In genomic region chr12:58959639-58960300, GRCh38 we compare ENCODE assay signal across 23 cellular contexts. TPM values are rescaled to one million over a fixed set of nuclear protein-coding genes. Genes with fewer than 3 reads are reported as not detected.
DNase-seq lines count a peak whose midpoint lies in the region; ATAC-seq, FAIRE-seq and TF ChIP-seq lines count a peak whose summit lies in the region.
"Had no signal": no experiment of that assay in that cellular context is flagged by ENCODE, and none has a peak within 500 bp of the region (broad histone marks: within the 10 kb centered on the region; RNA-seq: fewer than 3 reads in every experiment).

No MANE protein-coding gene starts in this region.

- DNase-seq in HepG2 (ENCODE audit: low spot score), result no peak
- DNase-seq in right lobe of liver, result no peak
- DNase-seq in mucosa of descending colon, result no peak
- no peak for DNase-seq in NCI-H2196 treated with DMSO at 0.1 percent for 48 hours (lab: John Stamatoyannopoulos, UW; ENCODE audit: unreplicated experiment)
- no peak for DNase-seq in NCI-H187 (lab: John Stamatoyannopoulos, UW)
- DNase-seq in left cardiac atrium, result no peak
- DNase-seq: CD8-positive, alpha-beta memory T cell; DMS79; GM23248; NCI-H1105 treated with DMSO at 0.1 percent for 48 hours; NCI-H1694; NCI-H2081 treated with DMSO at 0.1 percent for 48 hours; NCI-H446; NCI-H526; OCI-M1 had no signal

- H3K4me2 ChIP-seq in HepG2 (ENCODE audit: low read depth, low read length), result no peak overlapping the region
- H3K4me2 ChIP-seq: KMS-11 had no signal

- H3K9ac ChIP-seq in HepG2 (ENCODE audit: insufficient read depth, low read depth, low read length), result no peak overlapping the region
- H3K9ac ChIP-seq: GM23248, KMS-11 had no signal

- FAIRE-seq in HepG2 (lab: Jason Lieb, UNC), result no peak
- FAIRE-seq in colon (lab: Jason Lieb, UNC), result peak; percentile 49
- FAIRE-seq: D721Med, RCC 7860 had no signal

- TF ChIP-seq POLR2A in HepG2 (IDR thresholded peaks at IDR 0.05; ENCODE audit: insufficient read depth in 1 of 2, low read depth in 2 of 2, low read length in 2 of 2) (no peak), right lobe of liver (IDR thresholded peaks at IDR 0.05) (no peak)

- no peak for ATAC-seq in HepG2
- no peak for ATAC-seq in right lobe of liver
- peak; percentile 62 for ATAC-seq in mucosa of descending colon
- no peak for ATAC-seq in HG03159 (IDR thresholded peaks at IDR 0.05; ENCODE audit: unreplicated experiment)
- no peak for ATAC-seq in left cardiac atrium

- 40% methylated on average over 1 of the region's 1 CpG for WGBS in HepG2 (ENCODE audit: low lambda C conversion rate)
- WGBS in right lobe of liver (ENCODE audit: insufficient coverage, low coverage, low lambda C conversion rate, missing lambda C conversion rate), result 32% methylated on average over 1 of the region's 1 CpG

- POLR2A ChIA-PET in HepG2 (lab: Yijun Ruan, JAX), result no interaction called here

- no peaks in the 10 kb centered on the region for H4K20me1 ChIP-seq in HepG2 (ENCODE audit: insufficient read depth, low read length)

- TF ChIP-seq CTCF in HepG2 (CRISPR knock-in tag; IDR thresholded peaks at IDR 0.05), result no peak
- no peak for TF ChIP-seq CTCF in right lobe of liver (IDR thresholded peaks at IDR 0.05)
- no peak for TF ChIP-seq CTCF in mucosa of descending colon (IDR thresholded peaks at IDR 0.05)

- BruUV-seq in HepG2 (replicated peaks; lab: Mats Ljungman, UMichigan), result no TSS peak

- H3K27ac ChIP-seq in HepG2 (ENCODE audit: extremely low read length, insufficient read depth, low read length), result no peak overlapping the region
- no peak overlapping the region for H3K27ac ChIP-seq in right lobe of liver
- H3K27ac ChIP-seq: C4-2B, GM23248, HL-60, KMS-11 had no signal

- intact Hi-C loops in HepG2 (cut with micrococcal nuclease; ENCODE audit: unreplicated experiment) (no loop called here), right lobe of liver (cut with DNase I) (no loop called here), mucosa of descending colon (cut with DNase I, micrococcal nuclease) (no loop called here), left cardiac atrium (cut with DNase I) (no loop called here)

- no peaks in the 10 kb centered on the region for H3K79me2 ChIP-seq in HepG2 (ENCODE audit: insufficient read depth, low read length)

- TF ChIP-seq EP300 in HepG2 (IDR thresholded peaks at IDR 0.05; ENCODE audit: low read depth in 2 of 2, low read length in 2 of 2), result no peak
- no peak for TF ChIP-seq EP300 in HepG2 (CRISPR knock-in tag; IDR thresholded peaks at IDR 0.05; ENCODE audit: borderline replicate concordance)

- in situ Hi-C loops in HepG2 (cut with HindIII; ENCODE audit: extremely low pct_ligation_motif_present, low pct_unique_long_range_greater_than_20kb), result no loop called here

- H3K9me3 ChIP-seq in HepG2 (ENCODE audit: low read length) (no peaks in the 10 kb centered on the region), right lobe of liver (no peaks in the 10 kb centered on the region), mucosa of descending colon (no peaks in the 10 kb centered on the region)
- H3K9me3 ChIP-seq: HAP-1 had no signal

- H3K4me1 ChIP-seq in HepG2 (ENCODE audit: insufficient read depth, low read length), result no peaks in the 10 kb centered on the region
- peaks cover 0 to 4% (median 0%) of the 10 kb centered on the region in 4 donors for H3K4me1 ChIP-seq in right lobe of liver
- H3K4me1 ChIP-seq in mucosa of descending colon (ENCODE audit: low read depth), result no peaks in the 10 kb centered on the region

- CTCF ChIA-PET in HepG2 (lab: Yijun Ruan, JAX; ENCODE audit: low intra/inter-chr PET ratio, low total read pairs), result no interaction called here

- H3K36me3 ChIP-seq in HepG2 (replicated peaks in 1 of 2; ENCODE audit: control insufficient read depth in 1 of 2, insufficient read depth in 2 of 2, low read length in 2 of 2) (no peaks in the 10 kb centered on the region), right lobe of liver (no peaks in the 10 kb centered on the region), mucosa of descending colon (ENCODE audit: low read depth) (no peaks in the 10 kb centered on the region)
- H3K36me3 ChIP-seq: HAP-1 had no signal

- H3K27me3 ChIP-seq in HepG2 (ENCODE audit: control insufficient read depth in 1 of 2, insufficient read depth in 2 of 2, low read length in 2 of 2), result no peaks in the 10 kb centered on the region
- H3K27me3 ChIP-seq in right lobe of liver, result no peaks in the 10 kb centered on the region

- H3K4me3 ChIP-seq in HepG2 (replicated peaks in 1 of 3; ENCODE audit: insufficient read depth in 1 of 3, low read depth in 2 of 3, low read length in 3 of 3) (no peak overlapping the region), right lobe of liver (no peak overlapping the region), mucosa of descending colon (no peak overlapping the region)
- H3K4me3 ChIP-seq: GM23248, HAP-1 had no signal

- TF ChIP-seq RAD21 in HepG2 (CRISPR knock-in tag; IDR thresholded peaks at IDR 0.05), result no peak

- no peak overlapping the region for H2AFZ ChIP-seq in HepG2 (ENCODE audit: low read length)
- H2AFZ ChIP-seq: GM23248 had no signal

TF ChIP-seq in HepG2, 621 proteins besides CTCF, POLR2A, EP300 and RAD21:
- peak; percentile 67 for TF ChIP-seq ATF7 (IDR thresholded peaks at IDR 0.05)
- TF ChIP-seq ATF7 (CRISPR knock-in tag; IDR thresholded peaks at IDR 0.05), result no peak
- no peak for TF ChIP-seq REL (CRISPR knock-in tag; conservative IDR thresholded peaks at IDR 0.05)
TF ChIP-seq in HepG2: peak in this region for 1.

RNA-seq across cellular contexts. Expression of gene LRIG3, which starts 39.5 kb away (rescaled TPM):
- total RNA-seq in HepG2 (2016; rRNA removed; fragmentation: Illumina TruSeq; extraction: Trizol) (9.9 and 17.4 TPM in 2 replicates), right lobe of liver (10 to 100 TPM in 3 of 6 experiments, 1 to 10 TPM in 3; 4.2 to 13.3 (median 8.9) TPM), mucosa of descending colon (10 to 100 TPM; 65.6 to 95.8 (median 90.0) TPM), left cardiac atrium (10 to 100 TPM in 1 of 2 donors, 1 to 10 TPM in 1; 7.3 to 13.0 TPM)
- total RNA-seq in HepG2 (2016; cell fraction: cytosol; rRNA removed; fragmentation: Illumina TruSeq; extraction: Trizol; ENCODE audit: low read depth), result 2.5 and 3.0 TPM in 2 replicates
- total RNA-seq in HepG2 (2016; cell fraction: insoluble cytoplasmic fraction; rRNA removed; fragmentation: Illumina TruSeq; extraction: Trizol), result 9.0 and 13.5 TPM in 2 replicates
- 5.6 and 5.9 TPM in 2 replicates for total RNA-seq in HepG2 (2016; cell fraction: membrane; rRNA removed; fragmentation: Illumina TruSeq; extraction: Trizol)
- total RNA-seq in HepG2 (2016; cell fraction: nucleus; rRNA removed; fragmentation: Illumina TruSeq; extraction: Trizol), result 29.0 and 31.5 TPM in 2 replicates
- polyA plus RNA-seq in HepG2 (2011; rRNA removed), result 7.7 TPM in 2 replicates
- polyA plus RNA-seq in HepG2 (2011; cell fraction: cytosol; rRNA removed), result 5.6 and 6.5 TPM in 2 replicates
- polyA plus RNA-seq in HepG2 (2011; cell fraction: nucleus; rRNA removed), result 6.5 and 6.7 TPM in 2 replicates
- polyA plus RNA-seq in HepG2 (2012), result 7.2 and 7.6 TPM in 2 replicates
- 0.49 and 0.58 TPM in 2 replicates for polyA plus RNA-seq in HepG2 (2016; cell fraction: cytosol; fragmentation: Illumina TruSeq; extraction: Trizol; ENCODE audit: low read depth)
- 4.9 and 6.3 TPM in 2 replicates for polyA plus RNA-seq in HepG2 (2016; cell fraction: insoluble cytoplasmic fraction; fragmentation: Illumina TruSeq; extraction: Trizol; ENCODE audit: low read depth)
- 0.96 and 1.0 TPM in 2 replicates for polyA plus RNA-seq in HepG2 (2016; cell fraction: membrane; fragmentation: Illumina TruSeq; extraction: Trizol; ENCODE audit: low read depth)
- 10.9 and 12.4 TPM in 2 replicates for polyA plus RNA-seq in HepG2 (2016; cell fraction: nucleus; fragmentation: Illumina TruSeq; extraction: Trizol; ENCODE audit: insufficient read depth, low read depth)
- 16.2 and 25.7 TPM in 2 replicates for polyA minus RNA-seq in HepG2 (2011; rRNA and poly(A)+ RNA removed; ENCODE audit: low replicate concordance)
- polyA minus RNA-seq in HepG2 (2011; cell fraction: cytosol; rRNA and poly(A)+ RNA removed), result 6.6 and 7.4 TPM in 2 replicates
- 51.0 and 58.3 TPM in 2 replicates for polyA minus RNA-seq in HepG2 (2011; cell fraction: nucleus; rRNA and poly(A)+ RNA removed)
- polyA plus RNA-seq: CD8-positive, alpha-beta memory T cell had no signal
